ENCODE assay signal across 8 cellular contexts in the genomic region with DNA sequence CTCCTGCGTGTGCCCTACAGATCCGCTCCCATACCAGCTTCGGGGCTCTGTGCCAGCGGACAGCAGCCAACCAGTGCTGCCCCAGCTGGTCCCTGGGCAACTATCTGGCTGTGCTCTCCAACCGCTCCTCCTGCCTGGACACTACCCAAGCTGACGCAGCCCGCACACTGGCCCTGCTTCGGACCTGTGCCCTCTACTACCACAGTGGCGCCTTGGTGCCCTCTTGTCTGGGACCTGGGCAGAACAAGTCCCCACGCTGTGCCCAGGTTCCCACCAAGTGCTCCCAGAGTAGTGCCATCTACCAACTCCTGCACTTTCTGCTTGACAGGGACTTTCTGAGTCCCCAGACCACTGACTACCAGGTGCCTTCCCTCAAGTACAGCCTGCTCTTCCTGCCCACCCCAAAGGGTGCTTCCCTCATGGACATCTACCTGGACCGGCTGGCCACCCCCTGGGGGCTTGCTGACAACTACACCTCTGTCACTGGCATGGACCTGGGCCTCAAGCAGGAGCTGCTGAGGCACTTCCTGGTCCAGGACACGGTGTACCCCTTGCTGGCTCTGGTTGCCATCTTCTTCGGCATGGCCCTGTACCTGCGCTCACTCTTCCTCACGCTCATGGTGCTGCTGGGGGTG. TPM values are rescaled to one million over a fixed set of nuclear protein-coding genes. Genes with fewer than 3 reads are reported as not detected.
DNase-seq lines count a peak whose midpoint lies in the region; ATAC-seq and TF ChIP-seq lines count a peak whose summit lies in the region.

No MANE protein-coding gene starts in this region.

- peaks cover 36% of the 10 kb centered on the region for H3K4me1 ChIP-seq in left ventricle myocardium inferior
- peaks cover 0 to 23% (median 21%) of the 10 kb centered on the region in 4 donors for H3K4me1 ChIP-seq in sigmoid colon

- TF ChIP-seq CTCF in GM12864 (IDR thresholded peaks at IDR 0.05; ENCODE audit: low read depth, low read length, missing control alignments) (no peak), activated B cell treated with CpG ODN at 0.5 μM for 24 hours (IDR thresholded peaks at IDR 0.05) (no peak), left ventricle myocardium inferior (IDR thresholded peaks at IDR 0.05; ENCODE audit: borderline replicate concordance) (no peak), sigmoid colon (IDR thresholded peaks at IDR 0.05) (no peak), glutamatergic neuron (IDR thresholded peaks at IDR 0.05; ENCODE audit: partially characterized antibody, unreplicated experiment) (no peak)

- H3K4me3 ChIP-seq in GM12864 (ENCODE audit: low read depth, low read length): peak overlapping the region; percentile 49
- peak overlapping the region; percentile 57 for H3K4me3 ChIP-seq in left ventricle myocardium inferior
- peak overlapping the region in 2 of 4 donors; percentile 34 to 41 for H3K4me3 ChIP-seq in sigmoid colon

- H3K27me3 Mint-ChIP-seq in activated B cell treated with CpG ODN at 0.5 μM for 24 hours (no peaks in the 10 kb centered on the region), glutamatergic neuron (ENCODE audit: unreplicated experiment) (peaks cover 7% of the 10 kb centered on the region)

- peak overlapping the region; percentile 82 for H3K27ac Mint-ChIP-seq in activated B cell treated with CpG ODN at 0.5 μM for 24 hours
- no peak overlapping the region for H3K27ac Mint-ChIP-seq in glutamatergic neuron (ENCODE audit: unreplicated experiment)

- H3K27me3 ChIP-seq in left ventricle myocardium inferior (ENCODE audit: low read depth) (no peaks in the 10 kb centered on the region), sigmoid colon (no peaks in the 10 kb centered on the region)

- no peak for TF ChIP-seq EP300 in sigmoid colon (IDR thresholded peaks at IDR 0.05)

- no peak for DNase-seq in GM12864 (ENCODE audit: low read depth)
- no peak for DNase-seq in activated B cell treated with CpG ODN at 0.5 μM for 24 hours
- DNase-seq in left ventricle myocardium inferior: peak; percentile 91
- DNase-seq in sigmoid colon: peak; percentile 89
- DNase-seq in CD1c-positive myeloid dendritic cell (ENCODE audit: extremely low spot score): no peak
- no peak for DNase-seq in glutamatergic neuron
- no peak for DNase-seq in NCI-H69 (lab: John Stamatoyannopoulos, UW)
- no peak for DNase-seq in EL

- no peaks in the 10 kb centered on the region for H3K36me3 ChIP-seq in left ventricle myocardium inferior
- H3K36me3 ChIP-seq in sigmoid colon: no peaks in the 10 kb centered on the region

- CTCF ChIA-PET in activated B cell treated with CpG ODN at 0.5 μM for 24 hours (lab: Charles Lee): interaction anchor here (0.9 to 3.2 kb wide), 5 partner anchors 16 to 55 kb away, joined by 3 to 21 read pairs (median 5); a partner anchor contains a TSS

- intact Hi-C loops in activated B cell treated with CpG ODN at 0.5 μM for 24 hours (cut with micrococcal nuclease): loop anchor here (1.0 to 10.0 kb wide), 2 partner anchors 9 to 418 kb away; a partner anchor contains a TSS
- intact Hi-C loops in left ventricle myocardium inferior (cut with micrococcal nuclease): no loop called here
- intact Hi-C loops in sigmoid colon (cut with DNase I): loop anchor here (2.0 kb wide), 1 partner anchor 46 kb away; no protein-coding TSS in a partner anchor

- H3K9me3 ChIP-seq in left ventricle myocardium inferior (replicated peaks): no peaks in the 10 kb centered on the region
- no peaks in the 10 kb centered on the region for H3K9me3 ChIP-seq in sigmoid colon

- TF ChIP-seq POLR2A in sigmoid colon (IDR thresholded peaks at IDR 0.05): no peak

- H3K27ac ChIP-seq in left ventricle myocardium inferior (replicated peaks) (peak overlapping the region; percentile 95), sigmoid colon (peak overlapping the region in 3 of 4 donors; percentile 73 to 82 (median 76))

- no peak for ATAC-seq in activated B cell treated with CpG ODN at 0.5 μM for 24 hours (ENCODE audit: low read depth)

- H3K9me3 Mint-ChIP-seq in activated B cell treated with CpG ODN at 0.5 μM for 24 hours (no peaks in the 10 kb centered on the region), glutamatergic neuron (ENCODE audit: unreplicated experiment) (peaks cover 15% of the 10 kb centered on the region)

- H3K4me3 Mint-ChIP-seq in activated B cell treated with CpG ODN at 0.5 μM for 24 hours (peak overlapping the region; percentile 83), glutamatergic neuron (ENCODE audit: unreplicated experiment) (no peak overlapping the region)

- POLR2A ChIA-PET in activated B cell treated with CpG ODN at 0.5 μM for 24 hours (lab: Charles Lee): interaction anchor here (0.6 to 2.3 kb wide), 6 partner anchors 10 to 253 kb away, joined by 3 to 9 read pairs (median 4); a partner anchor contains a TSS

- 69 to 87% methylated on average over 15 of the region's 15 CpGs for WGBS in sigmoid colon, 2 donors

- peaks cover 13% of the 10 kb centered on the region for H3K4me1 Mint-ChIP-seq in activated B cell treated with CpG ODN at 0.5 μM for 24 hours
- peaks cover 4% of the 10 kb centered on the region for H3K4me1 Mint-ChIP-seq in glutamatergic neuron (ENCODE audit: low read depth, unreplicated experiment)

- H3K36me3 Mint-ChIP-seq in activated B cell treated with CpG ODN at 0.5 μM for 24 hours (ENCODE audit: low read depth) (peaks cover 6% of the 10 kb centered on the region), glutamatergic neuron (ENCODE audit: unreplicated experiment) (peaks cover 4% of the 10 kb centered on the region)

RNA-seq across cellular contexts. Expression of a gene that starts 9.1 kb away (rescaled TPM):
- total RNA-seq in activated B cell treated with CpG ODN at 0.5 μM for 24 hours (0.38 and 0.39 TPM in 2 replicates), left ventricle myocardium inferior (3.0 TPM), sigmoid colon (1 to 10 TPM in 1 of 4 donors, under 1 TPM in 3; 0.16 to 1.1 (median 0.38) TPM), glutamatergic neuron (ENCODE audit: unreplicated experiment) (44.3 TPM)
- 1 to 10 TPM; 1.8 to 3.0 (median 2.8) TPM for polyA plus RNA-seq in sigmoid colon

RNA-seq across cellular contexts. Expression of a gene that starts 15.4 kb away (rescaled TPM):
- total RNA-seq in activated B cell treated with CpG ODN at 0.5 μM for 24 hours (11.5 and 13.4 TPM in 2 replicates), left ventricle myocardium inferior (9.0 TPM), sigmoid colon (10 to 100 TPM in 1 of 4 donors, 1 to 10 TPM in 3; 5.0 to 13.8 (median 6.6) TPM), glutamatergic neuron (ENCODE audit: unreplicated experiment) (62.9 TPM)
- 10 to 100 TPM in 1 of 3 donors, 1 to 10 TPM in 2; 6.0 to 18.9 (median 9.5) TPM for polyA plus RNA-seq in sigmoid colon

RNA-seq across cellular contexts. Expression of a gene that starts 16.3 kb away (rescaled TPM):
- total RNA-seq in activated B cell treated with CpG ODN at 0.5 μM for 24 hours: not detected in 2 replicates
- not detected for total RNA-seq in left ventricle myocardium inferior
- 1 to 10 TPM in 1 of 4 donors, not detected in 3; 8.2 TPM for total RNA-seq in sigmoid colon
- polyA plus RNA-seq in sigmoid colon: over 10,000 TPM; 12,817 to 35,077 (median 19,474) TPM
- not detected for total RNA-seq in glutamatergic neuron (ENCODE audit: unreplicated experiment)

RNA-seq across cellular contexts. Expression of a gene that starts 26.4 kb away (rescaled TPM):
- total RNA-seq in activated B cell treated with CpG ODN at 0.5 μM for 24 hours: 0.91 and 2.1 TPM in 2 replicates
- total RNA-seq in left ventricle myocardium inferior: 155 TPM
- total RNA-seq in sigmoid colon: 10 to 100 TPM; 43.9 to 97.2 (median 65.3) TPM
- polyA plus RNA-seq in sigmoid colon: 10 to 100 TPM in 1 of 3 donors, 1 to 10 TPM in 2; 5.1 to 33.4 (median 7.8) TPM
- total RNA-seq in glutamatergic neuron (ENCODE audit: unreplicated experiment): 0.49 TPM

RNA-seq across cellular contexts. Expression of a gene that starts 38.4 kb away (rescaled TPM):
- total RNA-seq in activated B cell treated with CpG ODN at 0.5 μM for 24 hours: 63.5 and 76.7 TPM in 2 replicates
- 106 TPM for total RNA-seq in left ventricle myocardium inferior
- 10 to 100 TPM; 33.2 to 59.9 (median 55.4) TPM for total RNA-seq in sigmoid colon
- 10 to 100 TPM; 28.8 to 56.0 (median 33.1) TPM for polyA plus RNA-seq in sigmoid colon
- total RNA-seq in glutamatergic neuron (ENCODE audit: unreplicated experiment): 44.3 TPM

Comparison
In these comparisons a context has a peak if more than half of its experiments do, and no peak if none do; other contexts are left out.
1. DNase-seq: peak in left ventricle myocardium inferior (single experiment) and sigmoid colon (single experiment); none in GM12864 (single experiment), activated B cell treated with CpG ODN at 0.5 μM for 24 hours (single experiment), CD1c-positive myeloid dendritic cell (single experiment), glutamatergic neuron (single experiment), NCI-H69 (single experiment) and EL (single experiment).
2. RNA of a gene that starts 9.1 kb away (total RNA-seq): 44.3 TPM in glutamatergic neuron (single experiment); 3.0 TPM in left ventricle myocardium inferior (single experiment), 0.16 to 1.1 TPM in sigmoid colon and 0.38 to 0.39 TPM in activated B cell treated with CpG ODN at 0.5 μM for 24 hours; every median in the first group is over 10 times any median in the second.